8 cellular contexts compared by ENCODE assay signal in the genomic region with DNA sequence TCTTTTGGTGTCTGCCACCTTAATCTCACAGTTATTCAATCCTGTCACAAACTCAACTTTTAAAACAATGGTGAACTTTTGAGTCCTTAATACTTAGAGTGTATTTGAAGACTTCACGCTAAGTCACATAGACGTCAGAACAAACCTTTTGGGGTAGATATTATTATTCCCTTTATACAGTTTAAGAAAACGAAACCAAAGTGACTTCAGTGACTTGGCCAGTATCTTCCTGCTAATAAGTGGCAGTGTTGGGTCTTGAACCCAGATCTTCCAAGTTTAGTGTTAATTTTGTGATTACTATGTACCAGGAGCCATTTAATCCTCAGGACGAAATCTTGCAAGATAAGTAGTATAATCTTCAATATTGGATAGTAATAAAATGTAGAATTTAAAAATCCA. TPM values are rescaled to one million over a fixed set of nuclear protein-coding genes. Genes with fewer than 3 reads are reported as not detected.
DNase-seq lines count a peak whose midpoint lies in the region; ATAC-seq, FAIRE-seq and TF ChIP-seq lines count a peak whose summit lies in the region.

No MANE protein-coding gene starts in this region.

- H3K79me2 ChIP-seq in keratinocyte (ENCODE audit: control insufficient read depth, insufficient read depth, low read length) = peaks cover 39% of the 10 kb centered on the region

- H3K36me3 ChIP-seq in keratinocyte (ENCODE audit: control insufficient read depth in 2 of 2, extremely low read depth in 1 of 2, insufficient read depth in 2 of 2, low read length in 2 of 2) = no peaks in the 10 kb centered on the region
- peaks cover 0 to 9% (median 0%) of the 10 kb centered on the region in 3 donors for H3K36me3 ChIP-seq in tibial nerve

- no peaks in the 10 kb centered on the region for H3K9me3 ChIP-seq in keratinocyte (ENCODE audit: control insufficient read depth, low read depth, low read length)
- H3K9me3 ChIP-seq in tibial nerve = no peaks in the 10 kb centered on the region

- DNase-seq in activated CD4-positive, alpha-beta T cell treated with anti-CD3 and anti-CD28 coated beads for 36 hours = no peak
- DNase-seq in activated CD4-positive, alpha-beta T cell treated with anti-CD3 and anti-CD28 coated beads for 4 hours = no peak
- no peak for DNase-seq in activated CD4-positive, alpha-beta memory T cell treated with anti-CD3 and anti-CD28 coated beads, Interleukin-2, amount 10 ng/mL, durations not matched to agents 7 days and 5 days
- DNase-seq in keratinocyte (ENCODE audit: low read depth, low spot score) (no peak), tibial nerve (ENCODE audit: low spot score in 2 of 2) (no peak), G401 (ENCODE audit: low spot score) (no peak)

- no peak for TF ChIP-seq POLR2A in tibial nerve (IDR thresholded peaks at IDR 0.05)

- H3K9me3 Mint-ChIP-seq in activated CD4-positive, alpha-beta T cell treated with anti-CD3 and anti-CD28 coated beads for 36 hours (ENCODE audit: low read depth) = no peaks in the 10 kb centered on the region
- no peaks in the 10 kb centered on the region for H3K9me3 Mint-ChIP-seq in activated CD4-positive, alpha-beta memory T cell treated with anti-CD3 and anti-CD28 coated beads, Interleukin-2, amount 10 ng/mL, durations not matched to agents 7 days and 5 days

- no peak for ATAC-seq in activated CD4-positive, alpha-beta T cell treated with anti-CD3 and anti-CD28 coated beads for 36 hours
- ATAC-seq in HG03064 (IDR thresholded peaks at IDR 0.05; ENCODE audit: low read depth, unreplicated experiment) (peak; percentile 12), HG03039 (IDR thresholded peaks at IDR 0.05; ENCODE audit: unreplicated experiment) (no peak)

- no peaks in the 10 kb centered on the region for H3K27me3 Mint-ChIP-seq in activated CD4-positive, alpha-beta T cell treated with anti-CD3 and anti-CD28 coated beads for 36 hours
- H3K27me3 Mint-ChIP-seq in activated CD4-positive, alpha-beta memory T cell treated with anti-CD3 and anti-CD28 coated beads, Interleukin-2, amount 10 ng/mL, durations not matched to agents 7 days and 5 days = no peaks in the 10 kb centered on the region

- no peak for TF ChIP-seq EP300 in tibial nerve (IDR thresholded peaks at IDR 0.05)

- H3K27ac ChIP-seq in keratinocyte (ENCODE audit: control insufficient read depth, insufficient read depth, low read length) (peak overlapping the region; percentile 83), tibial nerve (peak overlapping the region; percentile 82 to 87 (median 87))

- H3K27ac Mint-ChIP-seq in activated CD4-positive, alpha-beta T cell treated with anti-CD3 and anti-CD28 coated beads for 36 hours = peak overlapping the region; percentile 95
- H3K27ac Mint-ChIP-seq in activated CD4-positive, alpha-beta memory T cell treated with anti-CD3 and anti-CD28 coated beads, Interleukin-2, amount 10 ng/mL, durations not matched to agents 7 days and 5 days = peak overlapping the region; percentile 84

- CTCF ChIA-PET in activated CD4-positive, alpha-beta T cell treated with anti-CD3 and anti-CD28 coated beads for 36 hours (lab: Charles Lee) = interaction anchor here (0.7 to 1.2 kb wide), 2 partner anchors 9 to 93 kb away, joined by 4 to 5 read pairs; no protein-coding TSS in a partner anchor
- CTCF ChIA-PET in activated CD4-positive, alpha-beta memory T cell treated with anti-CD3 and anti-CD28 coated beads, Interleukin-2, amount 10 ng/mL, durations not matched to agents 7 days and 5 days (lab: Charles Lee) = interaction anchor here (1.6 kb wide), 1 partner anchor 122 kb away, joined by 5 read pairs; a partner anchor contains a TSS

- H3K9ac ChIP-seq in keratinocyte (ENCODE audit: control insufficient read depth, extremely low read depth, insufficient read depth, low read length) = peak overlapping the region; percentile 91

- intact Hi-C loops in activated CD4-positive, alpha-beta T cell treated with anti-CD3 and anti-CD28 coated beads for 36 hours (cut with DNase I, micrococcal nuclease) = loop anchor here (5.0 kb wide), 3 partner anchors 115 to 880 kb away; a partner anchor contains a TSS

- no peaks in the 10 kb centered on the region for H4K20me1 ChIP-seq in keratinocyte (ENCODE audit: control insufficient read depth, extremely low read depth, insufficient read depth, low read length)

- H3K27me3 ChIP-seq in keratinocyte (ENCODE audit: control insufficient read depth, extremely low read depth, insufficient read depth, low read length) = no peaks in the 10 kb centered on the region
- no peaks in the 10 kb centered on the region for H3K27me3 ChIP-seq in tibial nerve

- H3K4me1 ChIP-seq in keratinocyte (ENCODE audit: control insufficient read depth, extremely low read depth, insufficient read depth, low read length) (peaks cover 8% of the 10 kb centered on the region), tibial nerve (peaks cover 0 to 19% (median 0%) of the 10 kb centered on the region in 4 donors)

- WGBS in tibial nerve, 2 donors = 19 to 23% methylated on average over 4 of the region's 4 CpGs

- H3K4me1 Mint-ChIP-seq in activated CD4-positive, alpha-beta T cell treated with anti-CD3 and anti-CD28 coated beads for 36 hours = peaks cover 44% of the 10 kb centered on the region
- peaks cover 54% of the 10 kb centered on the region for H3K4me1 Mint-ChIP-seq in activated CD4-positive, alpha-beta memory T cell treated with anti-CD3 and anti-CD28 coated beads, Interleukin-2, amount 10 ng/mL, durations not matched to agents 7 days and 5 days

- H3K36me3 Mint-ChIP-seq in activated CD4-positive, alpha-beta T cell treated with anti-CD3 and anti-CD28 coated beads for 36 hours (ENCODE audit: low read depth) = peaks cover 17% of the 10 kb centered on the region
- peaks cover 28% of the 10 kb centered on the region for H3K36me3 Mint-ChIP-seq in activated CD4-positive, alpha-beta memory T cell treated with anti-CD3 and anti-CD28 coated beads, Interleukin-2, amount 10 ng/mL, durations not matched to agents 7 days and 5 days (ENCODE audit: low read depth)

- FAIRE-seq in keratinocyte (lab: Jason Lieb, UNC) = no peak

- POLR2A ChIA-PET in activated CD4-positive, alpha-beta T cell treated with anti-CD3 and anti-CD28 coated beads for 36 hours (lab: Charles Lee) = interaction anchor here (0.6 to 1.3 kb wide), 5 partner anchors 27 to 127 kb away, joined by 3 to 11 read pairs (median 3); a partner anchor contains a TSS
- POLR2A ChIA-PET in activated CD4-positive, alpha-beta memory T cell treated with anti-CD3 and anti-CD28 coated beads, Interleukin-2, amount 10 ng/mL, durations not matched to agents 7 days and 5 days (lab: Charles Lee) = interaction anchor here (1.0 to 2.4 kb wide), 8 partner anchors 9 to 467 kb away, joined by 3 to 36 read pairs (median 6); a partner anchor contains a TSS

- no peaks in the 10 kb centered on the region for H3K9me1 ChIP-seq in keratinocyte (ENCODE audit: control insufficient read depth, extremely low read depth, insufficient read depth, low read length)

- dilution Hi-C loops in keratinocyte (cut with MboI; ENCODE audit: extremely low pct_ligation_motif_present, low sequenced_read_pairs) = no loop called here

- H3K4me2 ChIP-seq in keratinocyte (ENCODE audit: control insufficient read depth, extremely low read depth, insufficient read depth, low read depth, low read length) = peak overlapping the region; percentile 92

- H2AFZ ChIP-seq in keratinocyte (ENCODE audit: control insufficient read depth, low read length) = peak overlapping the region; percentile 93

- TF ChIP-seq CTCF in keratinocyte (optimal IDR thresholded peaks at IDR 0.05 in 1 of 3, IDR thresholded peaks at IDR 0.05 in 1 of 3, conservative IDR thresholded peaks at IDR 0.05 in 1 of 3; ENCODE audit: extremely low read depth in 1 of 3, insufficient read depth in 2 of 3, low read length in 3 of 3) (no peak), tibial nerve (IDR thresholded peaks at IDR 0.05) (no peak)

- H3K4me3 ChIP-seq in keratinocyte (ENCODE audit: control insufficient read depth in 2 of 3, extremely low read depth in 1 of 3, insufficient read depth in 2 of 3, low read depth in 1 of 3, low read length in 3 of 3) = peak overlapping the region; percentile 80 to 97 (median 90)
- peak overlapping the region; percentile 52 to 90 (median 76) for H3K4me3 ChIP-seq in tibial nerve

- in situ Hi-C loops in G401 (cut with HindIII; ENCODE audit: low sequenced_read_pairs) = no loop called here

- H3K4me3 Mint-ChIP-seq in activated CD4-positive, alpha-beta T cell treated with anti-CD3 and anti-CD28 coated beads for 36 hours = peak overlapping the region; percentile 94
- H3K4me3 Mint-ChIP-seq in activated CD4-positive, alpha-beta memory T cell treated with anti-CD3 and anti-CD28 coated beads, Interleukin-2, amount 10 ng/mL, durations not matched to agents 7 days and 5 days = peak overlapping the region; percentile 87

RNA-seq across cellular contexts. Expression of a gene that starts 0.7 kb away (rescaled TPM):
- total RNA-seq in activated CD4-positive, alpha-beta T cell treated with anti-CD3 and anti-CD28 coated beads for 36 hours = 10 to 100 TPM; 34.8 to 43.2 TPM
- 10 to 100 TPM; 23.0 to 25.7 TPM for total RNA-seq in activated CD4-positive, alpha-beta memory T cell treated with anti-CD3 and anti-CD28 coated beads, Interleukin-2, amount 10 ng/mL, durations not matched to agents 7 days and 5 days
- 5.5 to 9.0 TPM (median 8.7 TPM) in 3 replicates for polyA plus RNA-seq in keratinocyte
- polyA plus RNA-seq in keratinocyte (2011; ENCODE audit: low read depth) = 17.5 TPM
- 2.1 and 4.8 TPM in 2 replicates for polyA plus RNA-seq in keratinocyte (2011; cell fraction: cytosol; rRNA removed)
- 16.8 and 17.2 TPM in 2 replicates for polyA plus RNA-seq in keratinocyte (2011; cell fraction: nucleus; rRNA removed)
- 3.9 and 4.0 TPM in 2 replicates for polyA plus RNA-seq in keratinocyte (2012; ENCODE audit: low replicate concordance)
- 1.5 to 33.1 TPM (median 14.8 TPM) in 3 replicates for polyA minus RNA-seq in keratinocyte
- polyA minus RNA-seq in keratinocyte (2011; cell fraction: cytosol; rRNA and poly(A)+ RNA removed) = 6.9 TPM
- polyA minus RNA-seq in keratinocyte (2011; cell fraction: nucleus; rRNA and poly(A)+ RNA removed) = 23.5 and 55.5 TPM in 2 replicates
- total RNA-seq in tibial nerve = 10 to 100 TPM; 10.1 to 25.1 (median 19.5) TPM
- total RNA-seq in G401 (2014; rRNA removed; shearing (Covaris generic)) = 4.9 and 18.3 TPM in 2 replicates
